In genomic region chr11:86955111-86955673, GRCh38 we compare ENCODE assay signal across 8 cellular contexts. TPM values are rescaled to one million over a fixed set of nuclear protein-coding genes. Genes with fewer than 3 reads are reported as not detected.
DNase-seq lines count a peak whose midpoint lies in the region; ATAC-seq and TF ChIP-seq lines count a peak whose summit lies in the region.

Gene FZD4 (minus strand): TSS chr11:86955395. CDS start chr11:86955085, 310 bp downstream.

- no peak within 1 kb of the TSS for H2BK15ac ChIP-seq in H9 (ENCODE audit: low read depth, low read length)

- H3K27me3 ChIP-seq in H9 (ENCODE audit: insufficient read depth, low read length) (peaks cover 7% of the 10 kb centered on the region; the same call in 1 of the 2 replicates), SJCRH30 (no peaks in the 10 kb centered on the region), ascending aorta (no peaks in the 10 kb centered on the region)

- no peak within 1 kb of the TSS for H3K4ac ChIP-seq in H9 (ENCODE audit: low read depth, low read length)

- H2BK20ac ChIP-seq in H9 (ENCODE audit: low read depth, low read length, poor library complexity, severe bottlenecking), result no peak within 1 kb of the TSS

- intact Hi-C loops in ascending aorta (cut with DNase I) (loop anchor here (1.0 to 5.0 kb wide), 3 partner anchors 15 to 327 kb away; no protein-coding TSS in a partner anchor), left ventricle myocardium superior (cut with micrococcal nuclease) (loop anchor here (10.0 kb wide), 1 partner anchor 80 kb away; the partner anchor contains the start of gene TMEM135), posterior cingulate gyrus (cut with DNase I) (loop anchor here (5.0 kb wide), 2 partner anchors 82 to 337 kb away; partner anchors contain the start of gene TMEM135)

- peaks cover 30 to 35% of the 10 kb centered on the region in 2 experiments for H3K4me1 Mint-ChIP-seq in H9

- H3K56ac ChIP-seq in H9 (ENCODE audit: insufficient read length, low read depth, low read length), result no peak within 1 kb of the TSS

- H3K23me2 ChIP-seq in H9 (ENCODE audit: insufficient read length, low read depth, low read length, poor library complexity, severe bottlenecking), result peaks cover 14% of the 10 kb centered on the region

- no peak within 1 kb of the TSS for H2AK5ac ChIP-seq in H9 (ENCODE audit: insufficient read length, low read length)

- H3K9me3 Mint-ChIP-seq in H9, result no peaks in the 10 kb centered on the region; a peak in 2 of 5 replicates

- H3K36me3 Mint-ChIP-seq in H9 (ENCODE audit: insufficient read depth in 1 of 3, low read depth in 3 of 3), result peaks cover 14 to 26% (median 21%) of the 10 kb centered on the region in 3 experiments

- H4K8ac ChIP-seq in H9 (replicated peaks; ENCODE audit: insufficient read length, low read depth, low read length), result no peak within 1 kb of the TSS

- H3K79me2 ChIP-seq in H9 (ENCODE audit: insufficient read depth, low read length), result no peaks in the 10 kb centered on the region

- H3K9me3 ChIP-seq in H9 (ENCODE audit: control insufficient read depth, low read depth, low read length) (no peaks in the 10 kb centered on the region), SJCRH30 (replicated peaks) (no peaks in the 10 kb centered on the region), ascending aorta (no peaks in the 10 kb centered on the region)

- H4K91ac ChIP-seq in H9 (ENCODE audit: insufficient read length, low read depth, low read length), result no peak within 1 kb of the TSS

- no peak for TF ChIP-seq CTCF in GM12875 (IDR thresholded peaks at IDR 0.05; ENCODE audit: borderline replicate concordance, insufficient read depth, low read depth, low read length)
- TF ChIP-seq CTCF in H9 (conservative IDR thresholded peaks at IDR 0.05), result no peak
- peak in 2 of 3 experiments; percentile 17 to 26 for TF ChIP-seq CTCF in ascending aorta (IDR thresholded peaks at IDR 0.05)

- H3K23ac ChIP-seq in H9 (ENCODE audit: insufficient read length, low read depth, low read length), result no peak within 1 kb of the TSS

- H4K5ac ChIP-seq in H9 (ENCODE audit: insufficient read length, low read depth, low read length), result no peak within 1 kb of the TSS

- H2BK12ac ChIP-seq in H9 (ENCODE audit: insufficient read length, low read depth, low read length), result no peak within 1 kb of the TSS

- no peak within 1 kb of the TSS for H2BK120ac ChIP-seq in H9 (ENCODE audit: low read depth, low read length, poor library complexity, severe bottlenecking)

- H4K20me1 ChIP-seq in H9 (ENCODE audit: control insufficient read depth, insufficient read depth, insufficient read length), result no peaks in the 10 kb centered on the region

- no peak within 1 kb of the TSS for H3K27ac ChIP-seq in H9 (ENCODE audit: insufficient read length, low read depth, low read length)
- H3K27ac ChIP-seq in SJCRH30, result peak within 1 kb of the TSS; percentile 26; the same call in 1 of the 2 replicates
- H3K27ac ChIP-seq in ascending aorta, result peak within 1 kb of the TSS; percentile 94 to 95

- H2BK5ac ChIP-seq in H9 (ENCODE audit: insufficient read length, low read length), result no peak within 1 kb of the TSS

- peak within 1 kb of the TSS; percentile 95 for H3K4me2 ChIP-seq in H9 (ENCODE audit: insufficient read depth, insufficient read length, low read length)

- H3K9ac ChIP-seq in H9 (ENCODE audit: extremely low read depth, insufficient read length, low read length), result peak within 1 kb of the TSS; percentile 79

- H3T11ph ChIP-seq in H9 (ENCODE audit: low read length), result no peak within 1 kb of the TSS

- peaks cover 27% of the 10 kb centered on the region for H3K27me3 Mint-ChIP-seq in H9 (ENCODE audit: low read depth)

- H2AFZ ChIP-seq in H9 (ENCODE audit: low read length), result peak within 1 kb of the TSS; percentile 70

- H3K14ac ChIP-seq in H9 (ENCODE audit: insufficient read depth, low read length), result peak within 1 kb of the TSS; percentile 89

- H3K79me1 ChIP-seq in H9 (ENCODE audit: insufficient read depth, low read depth, low read length, poor library complexity, severe bottlenecking), result no peaks in the 10 kb centered on the region

- peak within 1 kb of the TSS; percentile 91 to 96 (median 92); a peak in 6 of 7 replicates for H3K27ac Mint-ChIP-seq in H9

- H3K18ac ChIP-seq in H9 (ENCODE audit: insufficient read length, low read depth, low read length), result peak within 1 kb of the TSS; percentile 86

- DNase-seq in H9 (peak; percentile 90), LHCN-M2 (ENCODE audit: low read depth) (peak; percentile 85), SJCRH30 (peak; percentile 92 to 95), ascending aorta (ENCODE audit: low spot score in 2 of 2) (peak; percentile 44 to 93), left ventricle myocardium superior (peak; percentile 97), posterior cingulate gyrus (peak; percentile 71 to 98 (median 89)), NAMALWA (ENCODE audit: low spot score) (no peak)

- peak within 1 kb of the TSS; percentile 57 for H3K4me3 ChIP-seq in GM12875 (ENCODE audit: low read depth, low read length)
- H3K4me3 ChIP-seq in SJCRH30, result peak within 1 kb of the TSS; percentile 85
- H3K4me3 ChIP-seq in ascending aorta, result peak within 1 kb of the TSS; percentile 99 to 100

- peak; percentile 91 for ATAC-seq in left ventricle myocardium superior

- whole genome bisulfite sequencing in H9 (ENCODE audit: extremely low coverage, insufficient read length, low lambda C conversion rate), result no CpG with 5 or more reads among the region's 71 CpGs

- peak within 1 kb of the TSS; percentile 83 to 91 for H3K4me3 Mint-ChIP-seq in H9

- H3K36me3 ChIP-seq in SJCRH30 (no peaks in the 10 kb centered on the region), ascending aorta (peaks cover 6 to 15% of the 10 kb centered on the region in 2 donors)

- H3K4me1 ChIP-seq in H9 (ENCODE audit: insufficient read depth, low read length) (peaks cover 4% of the 10 kb centered on the region; the same call in 1 of the 2 replicates), SJCRH30 (peaks cover 6% of the 10 kb centered on the region), ascending aorta (peaks cover 0 to 23% of the 10 kb centered on the region in 2 donors)

RNA-seq across cellular contexts. Expression of gene FZD4, which starts in this region (rescaled TPM):
- total RNA-seq in H9 (2021) (3.9 and 4.5 TPM in 2 replicates), LHCN-M2 (2014; rRNA removed) (3.2 and 5.0 TPM in 2 replicates), ascending aorta (124 TPM), left ventricle myocardium superior (28.8 TPM)
- 1.7 TPM for polyA plus RNA-seq in LHCN-M2 (2012)
- 5.8 and 6.1 TPM in 2 replicates for total RNA-seq in SJCRH30 (2014; rRNA removed; shearing (Covaris generic))

Comparison
In these comparisons a context has a peak if more than half of its experiments do, and no peak if none do; other contexts are left out.
1. CTCF ChIP-seq: peak in ascending aorta (2 of 3); none in GM12875 (single experiment) and H9 (single experiment).
2. Peak in every context shown above with its lines, with median percentiles within 50 percentile points of each other: H3K4me3 ChIP-seq.